27 cellular contexts compared by ENCODE assay signal in genomic region chr13:30726192-30726591, GRCh38. TPM values are rescaled to one million over a fixed set of nuclear protein-coding genes. Genes with fewer than 3 reads are reported as not detected.
"Had no signal": no experiment of that assay in that cellular context is flagged by ENCODE, and none has a peak within 500 bp of the region (broad histone marks: within the 10 kb centered on the region; RNA-seq: fewer than 3 reads in every experiment).

No MANE protein-coding gene starts in this region.

- H3K36me3 Mint-ChIP-seq: activated naive CD4-positive, alpha-beta T cell treated with anti-CD3 and anti-CD28 coated beads, Interleukin-2, amount 50 U/mL, for 24 hours; activated naive CD8-positive, alpha-beta T cell treated with anti-CD3 and anti-CD28 coated beads, Interleukin-2, amount 10 ng/mL, durations not matched to agents 7 days and 5 days had no signal

- H3K9me3 ChIP-seq: ascending aorta had no signal

- H3K27me3 ChIP-seq: ascending aorta, cardiac muscle cell had no signal

- H3K36me3 ChIP-seq: ascending aorta, cardiac muscle cell had no signal

- H3K4me1 Mint-ChIP-seq: activated naive CD4-positive, alpha-beta T cell treated with anti-CD3 and anti-CD28 coated beads, Interleukin-2, amount 50 U/mL, for 24 hours; activated T-helper 17 cell treated with anti-CD3 and anti-CD28 coated beads, Interleukin-2, amount 50 U/mL, for 72 hours had no signal

- ATAC-seq: activated CD8-positive, alpha-beta T cell treated with anti-CD3 and anti-CD28 coated beads for 36 hours; activated T-cell treated with anti-CD3 and anti-CD28 coated beads, Interleukin-2, amount 50 U/mL, for 72 hours; activated T-helper 17 cell treated with anti-CD3 and anti-CD28 coated beads, Interleukin-2, amount 50 U/mL, for 72 hours had no signal

- H3K27ac Mint-ChIP-seq: activated CD4-positive, alpha-beta T cell treated with anti-CD3 and anti-CD28 coated beads, Interleukin-2, amount 10 ng/mL, durations not matched to agents 24 days and 14 days; activated CD8-positive, alpha-beta T cell treated with anti-CD3 and anti-CD28 coated beads for 36 hours; activated naive CD4-positive, alpha-beta T cell treated with anti-CD3 and anti-CD28 coated beads, Interleukin-2, amount 50 U/mL, for 24 hours; activated naive CD8-positive, alpha-beta T cell treated with anti-CD3 and anti-CD28 coated beads, Interleukin-2, amount 10 ng/mL, durations not matched to agents 7 days and 5 days; activated T-cell treated with anti-CD3 and anti-CD28 coated beads, Interleukin-2, amount 50 U/mL, for 72 hours; activated T-helper 17 cell treated with anti-CD3 and anti-CD28 coated beads, Interleukin-2, amount 50 U/mL, for 72 hours had no signal

- H3K9me3 Mint-ChIP-seq: activated naive CD4-positive, alpha-beta T cell treated with anti-CD3 and anti-CD28 coated beads, Interleukin-2, amount 50 U/mL, for 24 hours; activated naive CD8-positive, alpha-beta T cell treated with anti-CD3 and anti-CD28 coated beads, Interleukin-2, amount 10 ng/mL, durations not matched to agents 7 days and 5 days; central memory CD8-positive, alpha-beta T cell had no signal

- DNase-seq: activated CD4-positive, alpha-beta T cell treated with anti-CD3 and anti-CD28 coated beads, Interleukin-2, amount 10 ng/mL, durations not matched to agents 24 days and 14 days; activated CD4-positive, alpha-beta T cell treated with anti-CD3 and anti-CD28 coated beads, Interleukin-2, amount 50 U/mL, for 4 hours; activated CD8-positive, alpha-beta T cell treated with anti-CD3 and anti-CD28 coated beads for 36 hours; activated effector memory CD4-positive, alpha-beta T cell treated with anti-CD3 and anti-CD28 coated beads, Interleukin-2, amount 50 U/mL, for 16 hours; activated naive CD4-positive, alpha-beta T cell treated with Interleukin-2 at 50 U/mL for 16 hours; activated naive CD8-positive, alpha-beta T cell treated with anti-CD3 and anti-CD28 coated beads, Interleukin-2, amount 10 ng/mL, durations not matched to agents 7 days and 5 days; activated T-cell treated with anti-CD3 and anti-CD28 coated beads, Interleukin-2, amount 50 U/mL, for 1 hour; activated T-cell treated with anti-CD3 and anti-CD28 coated beads, Interleukin-2, amount 50 U/mL, for 72 hours; amygdala; Kasumi-1; KG1; NCI-H1417 treated with DMSO at 0.1 percent for 48 hours; NCI-H1694; NCI-H1930; NCI-H2081 treated with DMSO at 0.1 percent for 48 hours; NCI-H226; Right ventricle myocardium superior; SW 1271; T-helper 1 cell; T-helper 2 cell; T-helper 9 cell had no signal

- H3K4me3 ChIP-seq: ascending aorta, cardiac muscle cell, PC-9 had no signal

- H3K27me3 Mint-ChIP-seq: activated CD8-positive, alpha-beta T cell treated with anti-CD3 and anti-CD28 coated beads for 36 hours; activated naive CD4-positive, alpha-beta T cell treated with anti-CD3 and anti-CD28 coated beads, Interleukin-2, amount 50 U/mL, for 24 hours; activated T-helper 17 cell treated with anti-CD3 and anti-CD28 coated beads, Interleukin-2, amount 50 U/mL, for 72 hours; central memory CD8-positive, alpha-beta T cell had no signal

- H3K4me3 Mint-ChIP-seq: activated CD4-positive, alpha-beta T cell treated with anti-CD3 and anti-CD28 coated beads, Interleukin-2, amount 10 ng/mL, durations not matched to agents 24 days and 14 days; activated CD8-positive, alpha-beta T cell treated with anti-CD3 and anti-CD28 coated beads for 36 hours; activated naive CD4-positive, alpha-beta T cell treated with anti-CD3 and anti-CD28 coated beads, Interleukin-2, amount 50 U/mL, for 24 hours; activated naive CD8-positive, alpha-beta T cell treated with anti-CD3 and anti-CD28 coated beads, Interleukin-2, amount 10 ng/mL, durations not matched to agents 7 days and 5 days; activated T-cell treated with anti-CD3 and anti-CD28 coated beads, Interleukin-2, amount 50 U/mL, for 72 hours; activated T-helper 17 cell treated with anti-CD3 and anti-CD28 coated beads, Interleukin-2, amount 50 U/mL, for 72 hours; central memory CD8-positive, alpha-beta T cell had no signal

- H3K27ac ChIP-seq: ascending aorta, cardiac muscle cell, PC-9 had no signal

RNA-seq across cellular contexts. Expression of gene ALOX5AP, which starts 9.2 kb away (rescaled TPM):
- total RNA-seq: cardiac muscle cell, PC-9 had no signal
